In genomic region chr2:210198326-210198725, GRCh38 we compare ENCODE assay signal across 16 cellular contexts. TPM values are rescaled to one million over a fixed set of nuclear protein-coding genes. Genes with fewer than 3 reads are reported as not detected.
DNase-seq lines count a peak whose midpoint lies in the region; ATAC-seq and TF ChIP-seq lines count a peak whose summit lies in the region.
"Had no signal": no experiment of that assay in that cellular context is flagged by ENCODE, and none has a peak within 500 bp of the region (broad histone marks: within the 10 kb centered on the region; RNA-seq: fewer than 3 reads in every experiment).

No MANE protein-coding gene starts in this region.

- POLR2A ChIA-PET in IMR-90 (lab: Charles Lee; ENCODE audit: unreplicated experiment) = no interaction called here
- POLR2A ChIA-PET in T-cell (lab: Charles Lee) = no interaction called here

- ATAC-seq in IMR-90 (ENCODE audit: low read depth) = peak; percentile 45
- peak; percentile 19 for ATAC-seq in foreskin keratinocyte
- ATAC-seq in T-cell (replicated peaks in 1 of 4) = no peak
- ATAC-seq in HG03571 (IDR thresholded peaks at IDR 0.05; ENCODE audit: unreplicated experiment) = no peak
- ATAC-seq: stimulated activated naive CD8-positive, alpha-beta T cell treated with anti-CD3 and anti-CD28 coated beads, Interleukin-15, amount 100 ng/mL, for 72 hours; upper lobe of right lung had no signal

- H3K79me1 ChIP-seq in IMR-90 (ENCODE audit: low read depth in 1 of 2, low read length in 2 of 2) = no peaks in the 10 kb centered on the region

- H3K4me1 Mint-ChIP-seq in T-cell = peaks cover 0 to 2% (median 0%) of the 10 kb centered on the region in 3 donors

- no peak overlapping the region for H3K14ac ChIP-seq in IMR-90 (replicated peaks; ENCODE audit: low read depth, low read length)

- H2AK9ac ChIP-seq in IMR-90 (replicated peaks; ENCODE audit: low read depth, low read length, poor library complexity) = no peak overlapping the region

- peaks cover 3% of the 10 kb centered on the region for H3K27me3 ChIP-seq in IMR-90 (ENCODE audit: control insufficient read depth, insufficient read depth, low read length)
- no peaks in the 10 kb centered on the region for H3K27me3 ChIP-seq in adipocyte (replicated peaks; ENCODE audit: control insufficient read depth, insufficient read depth, low read length)
- no peaks in the 10 kb centered on the region for H3K27me3 ChIP-seq in foreskin keratinocyte
- H3K27me3 ChIP-seq: upper lobe of right lung had no signal

- no peak overlapping the region for H4K8ac ChIP-seq in IMR-90 (ENCODE audit: low read depth in 2 of 2, low read length in 2 of 2)

- H3K56ac ChIP-seq in IMR-90 (ENCODE audit: extremely low read depth, insufficient read depth, low read length) = no peak overlapping the region

- no CpG with 5 or more reads among the region's 1 CpG for WGBS in IMR-90 (ENCODE audit: extremely low coverage in 2 of 2, insufficient read length in 1 of 2), 2 experiments

- no peak overlapping the region for H2BK120ac ChIP-seq in IMR-90 (ENCODE audit: low read depth, low read length)

- no peak overlapping the region for H3K27ac Mint-ChIP-seq in T-cell
- H3K27ac Mint-ChIP-seq: stimulated activated naive CD8-positive, alpha-beta T cell treated with anti-CD3 and anti-CD28 coated beads, Interleukin-15, amount 100 ng/mL, for 72 hours had no signal

- in situ Hi-C loops in IMR-90 (cut with MboI; ENCODE audit: low sequenced_read_pairs) = loop anchor here (5.0 kb wide), 1 partner anchor 221 kb away; no protein-coding TSS in a partner anchor

- H3K9me3 Mint-ChIP-seq in T-cell = no peaks in the 10 kb centered on the region
- H3K9me3 Mint-ChIP-seq: stimulated activated naive CD8-positive, alpha-beta T cell treated with anti-CD3 and anti-CD28 coated beads, Interleukin-15, amount 100 ng/mL, for 72 hours had no signal

- no peaks in the 10 kb centered on the region for H3K36me3 Mint-ChIP-seq in T-cell

- H4K5ac ChIP-seq in IMR-90 (ENCODE audit: low read depth, low read length) = no peak overlapping the region

- no peak for TF ChIP-seq RAD21 in IMR-90 (IDR thresholded peaks at IDR 0.05; ENCODE audit: low read length)

- CTCF ChIA-PET in IMR-90 (lab: Yijun Ruan, JAX) = interaction anchor here (0.6 to 1.8 kb wide), 10 partner anchors 9 to 864 kb away, joined by 3 to 12 read pairs (median 4); no protein-coding TSS in a partner anchor
- CTCF ChIA-PET in T-cell (lab: Charles Lee) = interaction anchor here (0.5 to 2.8 kb wide), 30 partner anchors 9 to 1802 kb away, joined by 3 to 56 read pairs (median 4); no protein-coding TSS in a partner anchor

- H2BK5ac ChIP-seq in IMR-90 (ENCODE audit: low read depth, low read length, poor library complexity, severe bottlenecking) = no peak overlapping the region

- no peak overlapping the region for H3K4me3 Mint-ChIP-seq in T-cell
- H3K4me3 Mint-ChIP-seq: stimulated activated naive CD8-positive, alpha-beta T cell treated with anti-CD3 and anti-CD28 coated beads, Interleukin-15, amount 100 ng/mL, for 72 hours had no signal

- peak; percentile 51 for DNase-seq in A172 (ENCODE audit: low spot score)
- DNase-seq in IMR-90 = peak; percentile 22
- peak; percentile 4 for DNase-seq in adipocyte (ENCODE audit: low read depth)
- peak in 1 of 2 donors; percentile 34 for DNase-seq in foreskin keratinocyte
- no peak for DNase-seq in T-cell
- no peak for DNase-seq in T-helper 1 cell
- DNase-seq in stimulated activated CD4-positive, alpha-beta T cell treated with anti-CD3 and anti-CD28 coated beads, Interleukin-4, amount 100 ng/mL, for 1 hour = no peak
- DNase-seq: 8988T; activated gamma-delta T cell; anterior cingulate cortex; cortex of kidney; SIG-M5; stimulated activated naive CD8-positive, alpha-beta T cell treated with anti-CD3 and anti-CD28 coated beads, Interleukin-15, amount 100 ng/mL, for 72 hours; T-helper 9 cell; upper lobe of right lung had no signal

- intact Hi-C loops in IMR-90 (cut with micrococcal nuclease) = loop anchor here (2.0 to 5.0 kb wide), 3 partner anchors 774 to 1801 kb away; partner anchors contain the start of gene MAP2

- H3K23ac ChIP-seq in IMR-90 (ENCODE audit: low read depth, low read length) = no peak overlapping the region

- dilution Hi-C loops in IMR-90 (cut with HindIII; ENCODE audit: low sequenced_read_pairs, unreplicated experiment) = no loop called here

- no peak overlapping the region for H2AK5ac ChIP-seq in IMR-90 (ENCODE audit: low read depth, low read length)

- no peak overlapping the region for H2BK20ac ChIP-seq in IMR-90 (ENCODE audit: low read depth, low read length)

- H3K9ac ChIP-seq in IMR-90 (ENCODE audit: low read depth, low read length) (no peak overlapping the region), adipocyte (ENCODE audit: low read length) (no peak overlapping the region)

- H3K4me1 ChIP-seq in IMR-90 (ENCODE audit: control insufficient read depth, insufficient read depth, low read length) (no peaks in the 10 kb centered on the region), adipocyte (ENCODE audit: control insufficient read depth, insufficient read depth, low read length) (no peaks in the 10 kb centered on the region), foreskin keratinocyte (peaks cover 4% of the 10 kb centered on the region)

- no peaks in the 10 kb centered on the region for H3K9me1 ChIP-seq in IMR-90 (ENCODE audit: insufficient read depth, low read length)

- H3K4me2 ChIP-seq in IMR-90 (ENCODE audit: low read depth, low read length) = no peak overlapping the region

- H3K18ac ChIP-seq in IMR-90 (ENCODE audit: low read depth, low read length) = no peak overlapping the region

- H4K91ac ChIP-seq in IMR-90 (ENCODE audit: insufficient read depth, low read depth, low read length) = no peak overlapping the region

- no peak overlapping the region for H2AFZ ChIP-seq in IMR-90 (replicated peaks; ENCODE audit: low read length, poor library complexity)

- H3K27me3 Mint-ChIP-seq in T-cell = peaks cover 8 to 12% of the 10 kb centered on the region in 2 donors

- H4K20me1 ChIP-seq in IMR-90 (ENCODE audit: insufficient read depth, low read length) = no peaks in the 10 kb centered on the region

- no peak overlapping the region for H2BK15ac ChIP-seq in IMR-90 (ENCODE audit: low read depth, low read length)

- H3K27ac ChIP-seq in IMR-90 (ENCODE audit: insufficient read depth, low read length) (no peak overlapping the region), foreskin keratinocyte (no peak overlapping the region)
- H3K27ac ChIP-seq: upper lobe of right lung had no signal

- no peaks in the 10 kb centered on the region for H3K36me3 ChIP-seq in IMR-90 (ENCODE audit: control insufficient read depth, insufficient read depth, low read length)
- H3K36me3 ChIP-seq in adipocyte (ENCODE audit: control insufficient read depth, insufficient read depth, low read length, severe bottlenecking) = no peaks in the 10 kb centered on the region
- H3K36me3 ChIP-seq: upper lobe of right lung had no signal

- TF ChIP-seq POLR2A in IMR-90 (IDR thresholded peaks at IDR 0.05; ENCODE audit: low read depth, low read length) = no peak

- H3K9me3 ChIP-seq in IMR-90 (ENCODE audit: control insufficient read depth, insufficient read depth, low read length) (no peaks in the 10 kb centered on the region), adipocyte (ENCODE audit: control insufficient read depth, low read length) (no peaks in the 10 kb centered on the region)
- H3K9me3 ChIP-seq: upper lobe of right lung had no signal

- no peak overlapping the region for H3K4ac ChIP-seq in IMR-90 (ENCODE audit: low read depth, low read length)

- no peak overlapping the region for H3K4me3 ChIP-seq in IMR-90 (ENCODE audit: insufficient read depth, low read depth, low read length)
- no peak overlapping the region for H3K4me3 ChIP-seq in adipocyte (ENCODE audit: low read length)
- H3K4me3 ChIP-seq: upper lobe of right lung had no signal

- TF ChIP-seq CTCF in IMR-90 (conservative IDR thresholded peaks at IDR 0.05; ENCODE audit: low read depth, low read length) (no peak), foreskin keratinocyte (conservative IDR thresholded peaks at IDR 0.05) (no peak)

- no TSS peak for BruUV-seq in IMR-90 (replicated peaks; lab: Mats Ljungman, UMichigan)

TF ChIP-seq in IMR-90, 13 proteins besides CTCF, POLR2A, EP300 and RAD21:
- TF ChIP-seq CHD1 (IDR thresholded peaks at IDR 0.05; ENCODE audit: low read depth, low read length) (no peak), RCOR1 (IDR thresholded peaks at IDR 0.05; ENCODE audit: insufficient replicate concordance, low read length) (no peak), MXI1 (IDR thresholded peaks at IDR 0.05; ENCODE audit: borderline replicate concordance, low read depth, low read length) (no peak), SMC3 (IDR thresholded peaks at IDR 0.05; ENCODE audit: low read depth, low read length) (no peak), NFE2L2 (IDR thresholded peaks at IDR 0.05; ENCODE audit: low read depth, low read length) (no peak), MAFK (IDR thresholded peaks at IDR 0.05; ENCODE audit: low read depth, low read length) (no peak)

RNA-seq across cellular contexts. Expression of gene ACADL, which starts 26.9 kb away (rescaled TPM):
- not detected in 2 replicates for total RNA-seq in A172 (2014; rRNA removed; shearing (Covaris generic))
- total RNA-seq in IMR-90 (2012; rRNA removed) (not detected in 2 replicates), foreskin keratinocyte (0.18 TPM in 1 of 2 replicates, not detected in the other), T-cell (not detected)
- polyA plus RNA-seq in IMR-90 (2012; rRNA removed) (not detected in 2 replicates), foreskin keratinocyte (0.08 TPM in 2 replicates)
- polyA plus RNA-seq in IMR-90 (2012; cell fraction: cytosol; rRNA removed) = not detected in 2 replicates
- not detected in 2 replicates for polyA plus RNA-seq in IMR-90 (2012; cell fraction: nucleus; rRNA removed; ENCODE audit: low replicate concordance)

RNA-seq across cellular contexts. Expression of gene KANSL1L, which starts 27.1 kb away (rescaled TPM):
- total RNA-seq in A172 (2014; rRNA removed; shearing (Covaris generic)) = 12.9 and 18.6 TPM in 2 replicates
- total RNA-seq in IMR-90 (2012; rRNA removed) = 7.2 and 8.1 TPM in 2 replicates
- polyA plus RNA-seq in IMR-90 (2012; rRNA removed) = 2.0 and 3.1 TPM in 2 replicates
- polyA plus RNA-seq in IMR-90 (2012; cell fraction: cytosol; rRNA removed) = 0.36 and 0.45 TPM in 2 replicates
- 0.45 and 7.2 TPM in 2 replicates for polyA plus RNA-seq in IMR-90 (2012; cell fraction: nucleus; rRNA removed; ENCODE audit: low replicate concordance)
- total RNA-seq in foreskin keratinocyte = 3.8 and 3.9 TPM in 2 replicates
- polyA plus RNA-seq in foreskin keratinocyte = 0.49 and 0.57 TPM in 2 replicates
- 10 to 100 TPM in 3 of 5 donors, 1 to 10 TPM in 2; 5.1 to 16.0 (median 12.0) TPM for total RNA-seq in T-cell

Comparison
In these comparisons a context has a peak if more than half of its experiments do, and no peak if none do; other contexts are left out.
1. DNase-seq: peak in A172 (single experiment), IMR-90 (single experiment) and adipocyte (single experiment); none in T-cell (0 of 34), T-helper 1 cell (0 of 5) and stimulated activated CD4-positive, alpha-beta T cell treated with anti-CD3 and anti-CD28 coated beads, Interleukin-4, amount 100 ng/mL, for 1 hour (single experiment).
2. ATAC-seq: peak in IMR-90 (single experiment) and foreskin keratinocyte (single experiment); none in T-cell (0 of 4) and HG03571 (single experiment).